In genomic region chr18:46756559-46757201, GRCh38 we compare ENCODE assay signal across 1 cellular context.
TF ChIP-seq lines count a peak whose summit lies in the region.

Gene ST8SIA5, minus strand, starts transcription at chr18:46757053. Its CDS starts 545 bp downstream, at chr18:46756508.

TF ChIP-seq in WTC11, 78 proteins besides CTCF, POLR2A, EP300 and RAD21 (continued from another document):
- TF ChIP-seq, protein P1, sequence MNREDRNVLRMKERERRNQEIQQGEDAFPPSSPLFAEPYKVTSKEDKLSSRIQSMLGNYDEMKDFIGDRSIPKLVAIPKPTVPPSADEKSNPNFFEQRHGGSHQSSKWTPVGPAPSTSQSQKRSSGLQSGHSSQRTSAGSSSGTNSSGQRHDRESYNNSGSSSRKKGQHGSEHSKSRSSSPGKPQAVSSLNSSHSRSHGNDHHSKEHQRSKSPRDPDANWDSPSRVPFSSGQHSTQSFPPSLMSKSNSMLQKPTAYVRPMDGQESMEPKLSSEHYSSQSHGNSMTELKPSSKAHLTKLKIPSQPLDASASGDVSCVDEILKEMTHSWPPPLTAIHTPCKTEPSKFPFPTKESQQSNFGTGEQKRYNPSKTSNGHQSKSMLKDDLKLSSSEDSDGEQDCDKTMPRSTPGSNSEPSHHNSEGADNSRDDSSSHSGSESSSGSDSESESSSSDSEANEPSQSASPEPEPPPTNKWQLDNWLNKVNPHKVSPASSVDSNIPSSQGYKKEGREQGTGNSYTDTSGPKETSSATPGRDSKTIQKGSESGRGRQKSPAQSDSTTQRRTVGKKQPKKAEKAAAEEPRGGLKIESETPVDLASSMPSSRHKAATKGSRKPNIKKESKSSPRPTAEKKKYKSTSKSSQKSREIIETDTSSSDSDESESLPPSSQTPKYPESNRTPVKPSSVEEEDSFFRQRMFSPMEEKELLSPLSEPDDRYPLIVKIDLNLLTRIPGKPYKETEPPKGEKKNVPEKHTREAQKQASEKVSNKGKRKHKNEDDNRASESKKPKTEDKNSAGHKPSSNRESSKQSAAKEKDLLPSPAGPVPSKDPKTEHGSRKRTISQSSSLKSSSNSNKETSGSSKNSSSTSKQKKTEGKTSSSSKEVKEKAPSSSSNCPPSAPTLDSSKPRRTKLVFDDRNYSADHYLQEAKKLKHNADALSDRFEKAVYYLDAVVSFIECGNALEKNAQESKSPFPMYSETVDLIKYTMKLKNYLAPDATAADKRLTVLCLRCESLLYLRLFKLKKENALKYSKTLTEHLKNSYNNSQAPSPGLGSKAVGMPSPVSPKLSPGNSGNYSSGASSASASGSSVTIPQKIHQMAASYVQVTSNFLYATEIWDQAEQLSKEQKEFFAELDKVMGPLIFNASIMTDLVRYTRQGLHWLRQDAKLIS (CRISPR knock-in tag; IDR thresholded peaks at IDR 0.05; ENCODE audit: borderline replicate concordance): 0 out of 2 replicates have a peak, but pooled peaks have one; percentile 31
- TF ChIP-seq E2F4 (CRISPR knock-in tag; IDR thresholded peaks at IDR 0.05; ENCODE audit: borderline replicate concordance, low read depth) (no peak), ZNF232 (CRISPR knock-in tag; IDR thresholded peaks at IDR 0.05) (no peak), IRF2 (CRISPR knock-in tag; IDR thresholded peaks at IDR 0.05; ENCODE audit: borderline replicate concordance, low read depth) (no peak), CREB1 (CRISPR knock-in tag; IDR thresholded peaks at IDR 0.05) (no peak), ZNF281 (CRISPR knock-in tag; IDR thresholded peaks at IDR 0.05) (0 out of 2 replicates have a peak, but pooled peaks have one; percentile 65), ELF4 (CRISPR knock-in tag; IDR thresholded peaks at IDR 0.05; ENCODE audit: low read depth) (no peak), FOXJ3 (CRISPR knock-in tag; IDR thresholded peaks at IDR 0.05; ENCODE audit: borderline replicate concordance) (no peak), CREM (CRISPR knock-in tag; IDR thresholded peaks at IDR 0.05) (no peak), ATF2 (CRISPR knock-in tag; IDR thresholded peaks at IDR 0.05; ENCODE audit: borderline replicate concordance, low read depth) (no peak), ZNF138 (CRISPR knock-in tag; conservative IDR thresholded peaks at IDR 0.05) (no peak), TCF7 (CRISPR knock-in tag; IDR thresholded peaks at IDR 0.05; ENCODE audit: low read depth) (no peak), GABPB1 (CRISPR knock-in tag; IDR thresholded peaks at IDR 0.05) (no peak), NR1H2 (CRISPR knock-in tag; IDR thresholded peaks at IDR 0.05) (no peak), ERG (CRISPR knock-in tag; IDR thresholded peaks at IDR 0.05) (no peak), NFE2L1 (CRISPR knock-in tag; IDR thresholded peaks at IDR 0.05) (peak; percentile 14; the same call in 1 of the 2 replicates), FOXP1 (CRISPR knock-in tag; IDR thresholded peaks at IDR 0.05; ENCODE audit: borderline replicate concordance) (peak; percentile 26; the same call in 1 of the 2 replicates), CBFB (CRISPR knock-in tag; IDR thresholded peaks at IDR 0.05; ENCODE audit: low read depth) (0 out of 2 replicates have a peak, but pooled peaks have one; percentile 73), PRRX2 (CRISPR knock-in tag; IDR thresholded peaks at IDR 0.05) (no peak), ZBTB21 (CRISPR knock-in tag; IDR thresholded peaks at IDR 0.05; ENCODE audit: borderline replicate concordance) (no peak), FOXK1 (CRISPR knock-in tag; IDR thresholded peaks at IDR 0.05) (no peak), ZNF423 (CRISPR knock-in tag; IDR thresholded peaks at IDR 0.05) (no peak), ZNF317 (CRISPR knock-in tag; IDR thresholded peaks at IDR 0.05; ENCODE audit: borderline replicate concordance, low read depth) (no peak), ZNF121 (CRISPR knock-in tag; IDR thresholded peaks at IDR 0.05) (peak; percentile 99), PRDM15 (CRISPR knock-in tag; IDR thresholded peaks at IDR 0.05) (0 out of 2 replicates have a peak, but pooled peaks have one; percentile 34)
- TF ChIP-seq, protein P2, sequence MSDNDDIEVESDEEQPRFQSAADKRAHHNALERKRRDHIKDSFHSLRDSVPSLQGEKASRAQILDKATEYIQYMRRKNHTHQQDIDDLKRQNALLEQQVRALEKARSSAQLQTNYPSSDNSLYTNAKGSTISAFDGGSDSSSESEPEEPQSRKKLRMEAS (CRISPR knock-in tag; IDR thresholded peaks at IDR 0.05): peak; percentile 70
- TF ChIP-seq, protein P3, sequence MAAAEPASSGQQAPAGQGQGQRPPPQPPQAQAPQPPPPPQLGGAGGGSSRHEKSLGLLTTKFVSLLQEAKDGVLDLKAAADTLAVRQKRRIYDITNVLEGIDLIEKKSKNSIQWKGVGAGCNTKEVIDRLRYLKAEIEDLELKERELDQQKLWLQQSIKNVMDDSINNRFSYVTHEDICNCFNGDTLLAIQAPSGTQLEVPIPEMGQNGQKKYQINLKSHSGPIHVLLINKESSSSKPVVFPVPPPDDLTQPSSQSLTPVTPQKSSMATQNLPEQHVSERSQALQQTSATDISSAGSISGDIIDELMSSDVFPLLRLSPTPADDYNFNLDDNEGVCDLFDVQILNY (CRISPR knock-in tag; IDR thresholded peaks at IDR 0.05): no peak
- TF ChIP-seq, protein P4, sequence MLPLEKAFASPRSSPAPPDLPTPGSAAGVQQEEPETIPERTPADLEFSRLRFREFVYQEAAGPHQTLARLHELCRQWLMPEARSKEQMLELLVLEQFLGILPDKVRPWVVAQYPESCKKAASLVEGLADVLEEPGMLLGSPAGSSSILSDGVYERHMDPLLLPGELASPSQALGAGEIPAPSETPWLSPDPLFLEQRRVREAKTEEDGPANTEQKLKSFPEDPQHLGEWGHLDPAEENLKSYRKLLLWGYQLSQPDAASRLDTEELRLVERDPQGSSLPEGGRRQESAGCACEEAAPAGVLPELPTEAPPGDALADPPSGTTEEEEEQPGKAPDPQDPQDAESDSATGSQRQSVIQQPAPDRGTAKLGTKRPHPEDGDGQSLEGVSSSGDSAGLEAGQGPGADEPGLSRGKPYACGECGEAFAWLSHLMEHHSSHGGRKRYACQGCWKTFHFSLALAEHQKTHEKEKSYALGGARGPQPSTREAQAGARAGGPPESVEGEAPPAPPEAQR (CRISPR knock-in tag; IDR thresholded peaks at IDR 0.05): no peak
- TF ChIP-seq, protein P5, sequence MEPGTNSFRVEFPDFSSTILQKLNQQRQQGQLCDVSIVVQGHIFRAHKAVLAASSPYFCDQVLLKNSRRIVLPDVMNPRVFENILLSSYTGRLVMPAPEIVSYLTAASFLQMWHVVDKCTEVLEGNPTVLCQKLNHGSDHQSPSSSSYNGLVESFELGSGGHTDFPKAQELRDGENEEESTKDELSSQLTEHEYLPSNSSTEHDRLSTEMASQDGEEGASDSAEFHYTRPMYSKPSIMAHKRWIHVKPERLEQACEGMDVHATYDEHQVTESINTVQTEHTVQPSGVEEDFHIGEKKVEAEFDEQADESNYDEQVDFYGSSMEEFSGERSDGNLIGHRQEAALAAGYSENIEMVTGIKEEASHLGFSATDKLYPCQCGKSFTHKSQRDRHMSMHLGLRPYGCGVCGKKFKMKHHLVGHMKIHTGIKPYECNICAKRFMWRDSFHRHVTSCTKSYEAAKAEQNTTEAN (CRISPR knock-in tag; IDR thresholded peaks at IDR 0.05): peak; percentile 54; the same call in 1 of the 2 replicates
